14 cellular contexts compared by ENCODE assay signal in the genomic region with DNA sequence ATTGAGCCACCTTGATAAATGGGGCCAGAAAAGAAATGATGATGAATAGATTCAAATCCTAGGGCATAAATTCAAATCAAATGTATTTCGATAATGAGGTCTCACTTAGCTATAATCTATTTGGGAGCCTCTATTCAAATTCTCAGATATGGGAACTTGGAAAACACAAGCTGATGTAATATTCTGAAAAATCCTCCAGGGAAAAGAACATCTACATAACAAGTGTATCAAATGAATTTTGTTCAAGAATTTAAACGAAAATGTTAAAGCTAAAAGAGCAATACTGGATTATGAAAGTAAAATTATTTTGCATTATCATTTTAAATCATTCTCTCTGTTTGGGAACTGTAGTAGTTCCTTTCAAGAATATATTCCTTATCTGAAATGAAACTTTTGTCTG. TPM values are rescaled to one million over a fixed set of nuclear protein-coding genes. Genes with fewer than 3 reads are reported as not detected.
DNase-seq lines count a peak whose midpoint lies in the region; ATAC-seq lines count a peak whose summit lies in the region.
"Had no signal": no experiment of that assay in that cellular context is flagged by ENCODE, and none has a peak within 500 bp of the region (broad histone marks: within the 10 kb centered on the region; RNA-seq: fewer than 3 reads in every experiment).

No MANE protein-coding gene starts in this region.

- DNase-seq in DMS 273 (lab: John Stamatoyannopoulos, UW; ENCODE audit: unreplicated experiment): peak; percentile 2
- no peak for DNase-seq in DMS 273 treated with DMSO at 0.1 percent for 48 hours (lab: John Stamatoyannopoulos, UW)
- peak; percentile 42 for DNase-seq in SK-N-MC (ENCODE audit: low read depth, low spot score)
- peak; percentile 77 for DNase-seq in dedifferentiated amniotic fluid mesenchymal stem cell (ENCODE audit: extremely low spot score)
- DNase-seq in left colon: no peak
- DNase-seq: CD4-positive, alpha-beta memory T cell; DMS53; H9 had no signal

- H3K36me3 ChIP-seq in SK-N-MC (ENCODE audit: insufficient read depth, low read length): no peaks in the 10 kb centered on the region
- H3K36me3 ChIP-seq: BLaER1 had no signal

- ATAC-seq in GM18870 (IDR thresholded peaks at IDR 0.05; ENCODE audit: unreplicated experiment) (no peak), left colon (no peak), HG03378 (IDR thresholded peaks at IDR 0.05; ENCODE audit: unreplicated experiment) (no peak)
- ATAC-seq: A549, HepG2 had no signal

- H3K4me3 ChIP-seq in SK-N-MC: peak overlapping the region; percentile 52
- H3K4me3 ChIP-seq: A549, BLaER1 had no signal

- H3K27ac ChIP-seq in SK-N-MC: peak overlapping the region; percentile 89
- H3K27ac ChIP-seq: 22Rv1, A549, BLaER1 had no signal

- intact Hi-C loops in left colon (cut with DNase I, micrococcal nuclease): no loop called here

- peak overlapping the region; percentile 37 for H3K9ac ChIP-seq in SK-N-MC (ENCODE audit: insufficient read length)
- H3K9ac ChIP-seq: BLaER1 had no signal

- no peaks in the 10 kb centered on the region for H3K9me3 ChIP-seq in SK-N-MC (ENCODE audit: low read depth, low read length)
- H3K9me3 ChIP-seq: A549, BLaER1 had no signal

RNA-seq across cellular contexts. Expression of a gene that starts 38.9 kb away (rescaled TPM):
- total RNA-seq in left colon: 10 to 100 TPM; 32.7 to 36.2 TPM

Comparison
In these comparisons a context has a peak if more than half of its experiments do, and no peak if none do; other contexts are left out.
1. DNase-seq: peak in DMS 273 (single experiment), SK-N-MC (single experiment) and dedifferentiated amniotic fluid mesenchymal stem cell (single experiment); none in DMS 273 treated with DMSO at 0.1 percent for 48 hours (single experiment) and left colon (0 of 2).